14 cellular contexts compared by ENCODE assay signal in the genomic region with DNA sequence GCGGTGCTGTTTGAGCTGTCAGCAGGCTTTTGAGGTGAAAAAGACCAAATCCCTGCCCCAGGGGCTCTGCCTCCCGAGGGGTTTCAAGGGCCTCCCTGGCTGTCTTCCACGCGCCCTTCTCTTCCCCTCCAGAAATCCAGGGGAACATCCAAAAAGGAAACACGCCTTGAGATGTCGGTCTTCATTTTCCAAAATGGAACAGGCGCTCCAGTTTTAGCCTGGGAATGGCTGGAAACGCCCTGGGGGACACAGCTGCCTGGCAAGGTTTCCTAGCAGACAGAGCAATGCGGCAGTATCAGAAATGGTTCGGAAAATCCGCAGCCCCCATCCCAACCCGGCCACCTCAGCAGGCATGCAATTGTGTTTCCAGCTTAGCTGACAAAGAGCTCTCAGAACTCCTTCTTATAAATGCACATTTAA. TPM values are rescaled to one million over a fixed set of nuclear protein-coding genes. Genes with fewer than 3 reads are reported as not detected.
A peak's percentile ranks its signal among the peaks of the same experiment; 100 is the strongest.
DNase-seq lines count a peak whose midpoint lies in the region; TF ChIP-seq lines count a peak whose summit lies in the region.
"Had no signal": no experiment of that assay in that cellular context is flagged by ENCODE, and none has a peak within 500 bp of the region (broad histone marks: within the 10 kb centered on the region; RNA-seq: fewer than 3 reads in every experiment).

No MANE protein-coding gene starts in this region.

- 28% methylated on average over 12 of the region's 12 CpGs for WGBS in hepatocyte (ENCODE audit: low lambda C conversion rate, missing lambda C conversion rate)

- in situ Hi-C loops in HAP-1 (cut with MboI; ENCODE audit: low sequenced_read_pairs), result no loop called here

- peak overlapping the region; percentile 7 for H3K4me2 ChIP-seq in hepatocyte

- H3K27ac ChIP-seq in hepatocyte (peak overlapping the region; percentile 82), rectal smooth muscle tissue (ENCODE audit: low read depth, low read length) (peak overlapping the region; percentile 40)
- H3K27ac ChIP-seq: body of pancreas had no signal

- H4K20me1 ChIP-seq in hepatocyte (ENCODE audit: insufficient read depth, poor library complexity, severe bottlenecking), result no peaks in the 10 kb centered on the region

- 0 out of 2 replicates have a peak overlapping the region, but pooled peaks have one; percentile 4 for H3K4me3 ChIP-seq in HAP-1
- H3K4me3 ChIP-seq in hepatocyte, result no peak overlapping the region
- H3K4me3 ChIP-seq in rectal smooth muscle tissue (ENCODE audit: low read length), result no peak overlapping the region
- H3K4me3 ChIP-seq: body of pancreas, right lobe of liver had no signal

- H3K79me2 ChIP-seq in hepatocyte, result no peaks in the 10 kb centered on the region

- H2AFZ ChIP-seq in hepatocyte, result no peak overlapping the region

- H3K4me1 ChIP-seq in HAP-1 (peaks cover 12% of the 10 kb centered on the region), hepatocyte (ENCODE audit: insufficient read depth) (peaks cover 10% of the 10 kb centered on the region), rectal smooth muscle tissue (ENCODE audit: control insufficient read depth, insufficient read depth, low read length) (no peaks in the 10 kb centered on the region)
- H3K4me1 ChIP-seq: body of pancreas, right lobe of liver had no signal

- no peaks in the 10 kb centered on the region for H3K36me3 ChIP-seq in HAP-1 (replicated peaks)
- H3K36me3 ChIP-seq in hepatocyte (replicated peaks; ENCODE audit: insufficient read depth, low read depth), result no peaks in the 10 kb centered on the region
- no peaks in the 10 kb centered on the region for H3K36me3 ChIP-seq in rectal smooth muscle tissue (ENCODE audit: control insufficient read depth, insufficient read depth, low read length)
- H3K36me3 ChIP-seq: right lobe of liver had no signal

- no peaks in the 10 kb centered on the region for H3K9me2 ChIP-seq in hepatocyte (replicated peaks; ENCODE audit: insufficient read depth)

- H3K9me3 ChIP-seq in HAP-1 (no peaks in the 10 kb centered on the region), hepatocyte (ENCODE audit: low read depth) (no peaks in the 10 kb centered on the region)
- H3K9me3 ChIP-seq: body of pancreas, right lobe of liver had no signal

- TF ChIP-seq CTCF in hepatocyte (IDR thresholded peaks at IDR 0.05; ENCODE audit: poor library complexity), result no peak

- no peak overlapping the region for H3K9ac ChIP-seq in rectal smooth muscle tissue (ENCODE audit: low read length)

- H3K27me3 ChIP-seq in HAP-1 (ENCODE audit: low read depth), result no peaks in the 10 kb centered on the region
- H3K27me3 ChIP-seq in hepatocyte, result no peaks in the 10 kb centered on the region
- no peaks in the 10 kb centered on the region for H3K27me3 ChIP-seq in rectal smooth muscle tissue (ENCODE audit: control insufficient read depth, insufficient read depth, low read length)
- H3K27me3 ChIP-seq: body of pancreas, right lobe of liver had no signal

- peak; percentile 59 to 74 for DNase-seq in HAP-1 (ENCODE audit: low spot score in 2 of 2)
- peak; percentile 20 for DNase-seq in astrocyte of the hippocampus (ENCODE audit: low read depth, low spot score)
- DNase-seq in hepatocyte (ENCODE audit: low spot score), result peak; percentile 56
- DNase-seq in amniotic stem cell (lab: John Stamatoyannopoulos, UW), result no peak
- no peak for DNase-seq in activated gamma-delta T cell treated with Interleukin-2 at 50 U/mL for 16 hours
- no peak for DNase-seq in DMS53 (lab: John Stamatoyannopoulos, UW)
- no peak for DNase-seq in glomerular visceral epithelial cell (ENCODE audit: extremely low spot score)
- DNase-seq: activated CD4-positive, alpha-beta T cell treated with anti-CD3 and anti-CD28 coated beads, Interleukin-2, amount 50 U/mL, for 4 hours; body of pancreas; NCI-H1092 treated with DMSO at 0.1 percent for 48 hours; NCI-H524 treated with DMSO at 0.1 percent for 48 hours; stimulated activated naive CD8-positive, alpha-beta T cell treated with anti-CD3 and anti-CD28 coated beads, Interleukin-15, amount 100 ng/mL, for 72 hours had no signal

RNA-seq across cellular contexts. Expression of a gene that starts 16.6 kb away (rescaled TPM):
- total RNA-seq in hepatocyte, result 65.6 and 78.9 TPM in 2 replicates
- polyA plus RNA-seq in hepatocyte, result 119 and 134 TPM in 2 replicates

Comparison
In these comparisons a context has a peak if more than half of its experiments do, and no peak if none do; other contexts are left out.
1. DNase-seq: peak in HAP-1 (2 of 2), astrocyte of the hippocampus (single experiment) and hepatocyte (single experiment); none in amniotic stem cell (single experiment), activated gamma-delta T cell treated with Interleukin-2 at 50 U/mL for 16 hours (single experiment), DMS53 (single experiment) and glomerular visceral epithelial cell (single experiment).